Comparison of ENCODE assay signal across 25 cellular contexts in genomic region chr22:38086942-38087341, GRCh38. TPM values are rescaled to one million over a fixed set of nuclear protein-coding genes. Genes with fewer than 3 reads are reported as not detected.
"Had no signal": no experiment of that assay in that cellular context is flagged by ENCODE, and none has a peak within 500 bp of the region (broad histone marks: within the 10 kb centered on the region; RNA-seq: fewer than 3 reads in every experiment).

No MANE protein-coding gene starts in this region.

- ATAC-seq: effector memory CD8-positive, alpha-beta T cell; gastroesophageal sphincter; left cardiac atrium; naive thymus-derived CD4-positive, alpha-beta T cell had no signal

- FAIRE-seq: colon had no signal

- H3K9ac ChIP-seq: parathyroid adenoma had no signal

- H3K36me3 ChIP-seq: left ventricle myocardium inferior, prostate gland, sigmoid colon, thoracic aorta, transverse colon had no signal

- H3K9me3 ChIP-seq: esophagus squamous epithelium, gastroesophageal sphincter, left ventricle myocardium inferior, prostate gland, sigmoid colon, stomach, thoracic aorta, transverse colon had no signal

- H3K4me3 ChIP-seq: gastroesophageal sphincter, left ventricle myocardium inferior, lung, prostate gland, sigmoid colon, skin epidermis, stomach, thoracic aorta, transverse colon had no signal

- H3K4me1 ChIP-seq: parathyroid adenoma had no signal

- DNase-seq: effector memory CD8-positive, alpha-beta T cell; esophagus squamous epithelium; foreskin fibroblast; glutamatergic neuron; immature natural killer cell; left cardiac atrium; left ventricle myocardium inferior; mesenchymal stem cell; naive thymus-derived CD4-positive, alpha-beta T cell; occipital lobe; retina; sigmoid colon; stimulated activated naive CD4-positive, alpha-beta T cell; stomach; substantia nigra; transverse colon had no signal

- H3K27ac ChIP-seq: epithelial cell of prostate, esophagus squamous epithelium, gastroesophageal sphincter, left ventricle myocardium inferior, parathyroid adenoma, prostate gland, sigmoid colon, skin epidermis, stomach, thoracic aorta, transverse colon had no signal

RNA-seq across cellular contexts. Expression of gene SLC16A8, which starts 3.0 kb away (rescaled TPM):
- total RNA-seq: esophagus squamous epithelium; gastroesophageal sphincter; left ventricle myocardium inferior; naive thymus-derived CD4-positive, alpha-beta T cell; stomach; transverse colon had no signal
- polyA plus RNA-seq: keratinocyte; naive thymus-derived CD4-positive, alpha-beta T cell had no signal

RNA-seq across cellular contexts. Expression of gene BAIAP2L2, which starts 23.5 kb away (rescaled TPM):
- total RNA-seq: occipital lobe had no signal
- polyA plus RNA-seq: naive thymus-derived CD4-positive, alpha-beta T cell had no signal
